Comparison of ENCODE assay signal across 14 cellular contexts in the genomic region with DNA sequence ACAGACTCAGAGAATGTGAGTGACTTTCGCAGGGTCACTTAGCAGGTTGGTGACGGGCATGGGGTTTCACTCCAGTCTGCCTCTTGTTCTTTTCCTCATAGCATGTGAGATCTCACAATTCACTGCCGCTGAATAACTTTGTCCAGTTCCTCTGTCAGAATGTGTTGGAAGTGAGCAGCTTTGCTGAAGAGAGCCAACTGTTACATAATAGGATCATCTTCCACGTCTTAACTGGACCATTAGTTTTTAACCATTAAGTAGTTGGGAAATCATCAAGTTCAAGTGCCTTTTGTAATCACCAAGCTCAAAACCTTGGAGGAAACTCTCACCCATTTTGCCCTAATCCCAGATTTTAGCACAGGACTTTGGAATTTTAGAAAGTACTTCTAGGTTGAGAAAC.
"Had no signal": no experiment of that assay in that cellular context is flagged by ENCODE, and none has a peak within 500 bp of the region (broad histone marks: within the 10 kb centered on the region; RNA-seq: fewer than 3 reads in every experiment).

No MANE protein-coding gene starts in this region.

- H3K4me1 ChIP-seq: adrenal gland, neural progenitor cell, parathyroid adenoma had no signal

- H3K27ac ChIP-seq: epithelial cell of prostate, neural progenitor cell, parathyroid adenoma, tibial nerve had no signal

- H3K9me3 ChIP-seq: adrenal gland had no signal

- H3K4me3 ChIP-seq: adrenal gland, neural progenitor cell, tibial nerve had no signal

- H3K36me3 ChIP-seq: adrenal gland, neural progenitor cell had no signal

- ATAC-seq: effector memory CD8-positive, alpha-beta T cell; stimulated activated effector memory CD8-positive, alpha-beta T cell treated with anti-CD3 and anti-CD28 coated beads, Interleukin-12 subunit alpha, Interleukin-12 subunit beta, amount 100 ng/mL, for 72 hours; T-helper 17 cell had no signal

- H3K27me3 ChIP-seq: adrenal gland, neural progenitor cell, tibial nerve had no signal

- DNase-seq: activated B cell treated with CpG ODN at 0.5 μM for 24 hours; activated CD4-positive, alpha-beta T cell treated with anti-CD3 and anti-CD28 coated beads, Interleukin-2, amount 10 ng/mL, durations not matched to agents 24 days and 14 days; activated naive CD4-positive, alpha-beta T cell treated with anti-CD3 and anti-CD28 coated beads, Interleukin-2, amount 10 ng/mL, durations not matched to agents 7 days and 5 days; activated T-cell treated with anti-CD3 and anti-CD28 coated beads for 4 hours; adrenal gland; central memory CD4-positive, alpha-beta T cell; effector memory CD8-positive, alpha-beta T cell; glutamatergic neuron; T-helper 17 cell had no signal
